ENCODE assay signal across 6 cellular contexts in genomic region chr3:171194965-171195364, GRCh38.
"Had no signal": no experiment of that assay in that cellular context is flagged by ENCODE, and none has a peak within 500 bp of the region (broad histone marks: within the 10 kb centered on the region; RNA-seq: fewer than 3 reads in every experiment).

No MANE protein-coding gene starts in this region.

- DNase-seq: GM23248, GOT3, H7, IMR-90 had no signal

- H3K4me3 ChIP-seq: GM23248, HAP-1, K562 had no signal
